Comparison of ENCODE assay signal across 14 cellular contexts in the genomic region with DNA sequence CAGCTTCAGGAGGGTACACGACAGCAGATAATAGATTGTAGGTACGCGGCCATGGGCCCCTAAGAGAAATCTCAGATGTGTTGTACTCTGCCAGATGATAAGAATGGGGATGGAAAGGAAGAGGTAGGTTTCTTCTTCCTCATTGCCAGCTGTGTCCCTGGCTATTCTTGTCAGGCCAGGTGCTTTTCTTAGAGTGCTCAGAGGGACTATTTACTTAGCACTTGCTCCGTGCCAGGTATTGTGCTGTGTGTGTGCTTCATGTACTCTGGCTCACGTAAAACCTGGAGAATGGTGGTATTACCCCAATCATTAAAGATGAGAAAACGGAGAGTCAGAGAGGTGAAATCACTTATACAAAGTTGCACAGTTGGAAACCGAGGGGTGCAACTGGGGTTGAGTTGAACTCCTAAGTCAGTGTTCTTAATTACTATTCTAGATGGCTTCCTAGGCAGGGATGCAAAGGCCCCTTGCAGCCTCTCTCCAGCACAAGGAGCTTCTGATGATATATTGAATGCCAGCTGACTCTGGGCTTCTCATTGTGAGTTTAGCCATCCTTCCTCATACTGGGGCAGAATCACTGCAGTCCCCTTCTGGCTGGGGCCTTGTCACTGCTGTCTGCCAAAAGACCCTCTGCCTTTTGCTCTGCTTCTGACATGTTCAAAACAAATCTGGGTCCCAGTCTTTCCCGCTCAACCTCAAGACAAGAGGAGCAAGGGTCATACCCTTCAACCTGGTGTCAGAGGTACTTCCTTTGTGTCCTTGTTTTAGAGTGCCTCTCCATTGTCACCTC.
"Had no signal": no experiment of that assay in that cellular context is flagged by ENCODE, and none has a peak within 500 bp of the region (broad histone marks: within the 10 kb centered on the region; RNA-seq: fewer than 3 reads in every experiment).

No MANE protein-coding gene starts in this region.

- H3K4me1 Mint-ChIP-seq: activated CD4-positive, alpha-beta T cell treated with anti-CD3 and anti-CD28 coated beads, Interleukin-2, amount 10 ng/mL, durations not matched to agents 7 days and 5 days; activated naive CD4-positive, alpha-beta T cell treated with anti-CD3 and anti-CD28 coated beads, Interleukin-2, amount 50 U/mL, for 24 hours had no signal

- ATAC-seq: gastrocnemius medialis, right cardiac atrium had no signal

- H3K9me3 Mint-ChIP-seq: activated CD4-positive, alpha-beta T cell treated with anti-CD3 and anti-CD28 coated beads, Interleukin-2, amount 10 ng/mL, durations not matched to agents 7 days and 5 days; activated naive CD4-positive, alpha-beta T cell treated with anti-CD3 and anti-CD28 coated beads, Interleukin-2, amount 50 U/mL, for 24 hours; activated T-helper 2 cell treated with anti-CD3 and anti-CD28 coated beads, Interferon-gamma antibody, Interleukin-2, Interleukin-4, amounts not matched to agents 10 μg/mL and 5 μg/mL and 100 μg/mL, durations not matched to agents 14 hours and 24 hours and 36 hours; neural crest cell had no signal

- H3K27ac Mint-ChIP-seq: activated CD4-positive, alpha-beta T cell treated with anti-CD3 and anti-CD28 coated beads, Interleukin-2, amount 10 ng/mL, durations not matched to agents 7 days and 5 days; activated naive CD4-positive, alpha-beta T cell treated with anti-CD3 and anti-CD28 coated beads, Interleukin-2, amount 50 U/mL, for 24 hours; activated T-helper 2 cell treated with anti-CD3 and anti-CD28 coated beads, Interferon-gamma antibody, Interleukin-2, Interleukin-4, amounts not matched to agents 10 μg/mL and 5 μg/mL and 100 μg/mL, durations not matched to agents 14 hours and 24 hours and 36 hours had no signal

- FAIRE-seq: keratinocyte, small intestine had no signal

- H3K27me3 Mint-ChIP-seq: activated CD4-positive, alpha-beta T cell treated with anti-CD3 and anti-CD28 coated beads, Interleukin-2, amount 10 ng/mL, durations not matched to agents 7 days and 5 days; activated naive CD4-positive, alpha-beta T cell treated with anti-CD3 and anti-CD28 coated beads, Interleukin-2, amount 50 U/mL, for 24 hours had no signal

- H3K36me3 Mint-ChIP-seq: activated naive CD4-positive, alpha-beta T cell treated with anti-CD3 and anti-CD28 coated beads, Interleukin-2, amount 50 U/mL, for 24 hours had no signal

- H3K4me3 Mint-ChIP-seq: activated CD4-positive, alpha-beta T cell treated with anti-CD3 and anti-CD28 coated beads, Interleukin-2, amount 10 ng/mL, durations not matched to agents 7 days and 5 days; activated naive CD4-positive, alpha-beta T cell treated with anti-CD3 and anti-CD28 coated beads, Interleukin-2, amount 50 U/mL, for 24 hours; neural crest cell had no signal

- DNase-seq: activated CD4-positive, alpha-beta T cell treated with anti-CD3 and anti-CD28 coated beads, Interleukin-2, amount 10 ng/mL, durations not matched to agents 7 days and 5 days; activated CD4-positive, CD25-positive, alpha-beta regulatory T cell; activated CD8-positive, alpha-beta memory T cell treated with anti-CD3 and anti-CD28 coated beads for 24 hours; central memory CD4-positive, alpha-beta T cell; cortex of kidney; effector CD8-positive, alpha-beta T cell; gastrocnemius medialis; posterior cingulate gyrus; right cardiac atrium; small intestine had no signal
